ENCODE assay signal across 23 cellular contexts in genomic region chr6:104014560-104014959, GRCh38.
"Had no signal": no experiment of that assay in that cellular context is flagged by ENCODE, and none has a peak within 500 bp of the region (broad histone marks: within the 10 kb centered on the region; RNA-seq: fewer than 3 reads in every experiment).

No MANE protein-coding gene starts in this region.

- DNase-seq: activated CD4-positive, CD25-positive, alpha-beta regulatory T cell treated with anti-CD3 and anti-CD28 coated beads, Interleukin-2, amount 50 U/mL, for 72 hours; activated CD8-positive, alpha-beta memory T cell treated with anti-CD3 and anti-CD28 coated beads for 24 hours; activated CD8-positive, alpha-beta memory T cell treated with anti-CD3 and anti-CD28 coated beads, Interleukin-2, amount 50 U/mL, for 48 hours; activated effector memory CD4-positive, alpha-beta T cell treated with Interleukin-2 at 50 U/mL for 16 hours; activated naive CD4-positive, alpha-beta T cell treated with anti-CD3 and anti-CD28 coated beads, Interleukin-2, amount 10 ng/mL, durations not matched to agents 7 days and 5 days; activated naive CD8-positive, alpha-beta T cell treated with anti-CD3 and anti-CD28 coated beads, Interleukin-2, amount 50 U/mL, for 24 hours; activated T-cell treated with anti-CD3 and anti-CD28 coated beads, Interleukin-2, amount 50 U/mL, for 48 hours; anterior cingulate cortex; brain microvascular endothelial cell; cortex of kidney; hypothalamus; sigmoid colon; stimulated activated CD4-positive, alpha-beta T cell treated with anti-CD3 and anti-CD28 coated beads, Interleukin-4, amount 100 ng/mL, for 24 hours; stomach; trophoblast cell had no signal

- H3K27ac Mint-ChIP-seq: activated naive CD4-positive, alpha-beta T cell treated with anti-CD3 and anti-CD28 coated beads, Interleukin-2, amount 10 ng/mL, durations not matched to agents 7 days and 5 days; activated naive CD8-positive, alpha-beta T cell treated with anti-CD3 and anti-CD28 coated beads, Interleukin-2, amount 50 U/mL, for 24 hours; natural killer cell treated with Interleukin-12 subunit alpha and Interleukin-12 subunit beta and Interleukin-15 and Interleukin-18, amount 100 ng/mL, for 72 hours; stimulated activated effector memory CD8-positive, alpha-beta T cell treated with anti-CD3 and anti-CD28 coated beads, Interleukin-12 subunit alpha, Interleukin-12 subunit beta, amount 100 ng/mL, for 72 hours had no signal

- H3K27me3 ChIP-seq: brain microvascular endothelial cell, sigmoid colon, stomach had no signal

- H3K4me3 ChIP-seq: lung, sigmoid colon, stomach had no signal

- H3K27ac ChIP-seq: brain microvascular endothelial cell, sigmoid colon, stomach, VCaP had no signal

- H3K27me3 Mint-ChIP-seq: activated naive CD4-positive, alpha-beta T cell treated with anti-CD3 and anti-CD28 coated beads, Interleukin-2, amount 10 ng/mL, durations not matched to agents 7 days and 5 days; activated naive CD8-positive, alpha-beta T cell treated with anti-CD3 and anti-CD28 coated beads, Interleukin-2, amount 50 U/mL, for 24 hours; central memory CD8-positive, alpha-beta T cell; natural killer cell treated with Interleukin-12 subunit alpha and Interleukin-12 subunit beta and Interleukin-15 and Interleukin-18, amount 100 ng/mL, for 72 hours had no signal

- H3K36me3 ChIP-seq: brain microvascular endothelial cell, sigmoid colon, stomach had no signal

- H3K4me3 Mint-ChIP-seq: activated naive CD4-positive, alpha-beta T cell treated with anti-CD3 and anti-CD28 coated beads, Interleukin-2, amount 10 ng/mL, durations not matched to agents 7 days and 5 days; activated naive CD8-positive, alpha-beta T cell treated with anti-CD3 and anti-CD28 coated beads, Interleukin-2, amount 50 U/mL, for 24 hours; central memory CD8-positive, alpha-beta T cell; natural killer cell treated with Interleukin-12 subunit alpha and Interleukin-12 subunit beta and Interleukin-15 and Interleukin-18, amount 100 ng/mL, for 72 hours; stimulated activated effector memory CD8-positive, alpha-beta T cell treated with anti-CD3 and anti-CD28 coated beads, Interleukin-12 subunit alpha, Interleukin-12 subunit beta, amount 100 ng/mL, for 72 hours had no signal

- FAIRE-seq: frontal cortex, keratinocyte had no signal

- ATAC-seq: activated naive CD8-positive, alpha-beta T cell treated with anti-CD3 and anti-CD28 coated beads, Interleukin-2, amount 50 U/mL, for 24 hours; left lobe of liver; natural killer cell treated with Interleukin-12 subunit alpha and Interleukin-12 subunit beta and Interleukin-15 and Interleukin-18, amount 100 ng/mL, for 72 hours; stimulated activated effector memory CD8-positive, alpha-beta T cell treated with anti-CD3 and anti-CD28 coated beads, Interleukin-12 subunit alpha, Interleukin-12 subunit beta, amount 100 ng/mL, for 72 hours had no signal

- H3K4me1 ChIP-seq: sigmoid colon, stomach had no signal

- H3K36me3 Mint-ChIP-seq: activated naive CD4-positive, alpha-beta T cell treated with anti-CD3 and anti-CD28 coated beads, Interleukin-2, amount 10 ng/mL, durations not matched to agents 7 days and 5 days; natural killer cell treated with Interleukin-12 subunit alpha and Interleukin-12 subunit beta and Interleukin-15 and Interleukin-18, amount 100 ng/mL, for 72 hours; stimulated activated effector memory CD8-positive, alpha-beta T cell treated with anti-CD3 and anti-CD28 coated beads, Interleukin-12 subunit alpha, Interleukin-12 subunit beta, amount 100 ng/mL, for 72 hours had no signal

- H3K4me1 Mint-ChIP-seq: activated naive CD4-positive, alpha-beta T cell treated with anti-CD3 and anti-CD28 coated beads, Interleukin-2, amount 10 ng/mL, durations not matched to agents 7 days and 5 days; activated naive CD8-positive, alpha-beta T cell treated with anti-CD3 and anti-CD28 coated beads, Interleukin-2, amount 50 U/mL, for 24 hours; central memory CD8-positive, alpha-beta T cell; stimulated activated effector memory CD8-positive, alpha-beta T cell treated with anti-CD3 and anti-CD28 coated beads, Interleukin-12 subunit alpha, Interleukin-12 subunit beta, amount 100 ng/mL, for 72 hours had no signal

- H3K9me3 ChIP-seq: sigmoid colon, stomach had no signal

- H3K9me3 Mint-ChIP-seq: activated naive CD4-positive, alpha-beta T cell treated with anti-CD3 and anti-CD28 coated beads, Interleukin-2, amount 10 ng/mL, durations not matched to agents 7 days and 5 days had no signal
